ENCODE assay signal across 1 cellular context in genomic region chr4:105061720-105062119, GRCh38.
TF ChIP-seq lines count a peak whose summit lies in the region.

No MANE protein-coding gene starts in this region.

TF ChIP-seq in WTC11, 78 proteins besides CTCF, POLR2A, EP300 and RAD21 (continued from another document):
- no peak for TF ChIP-seq NFYB (CRISPR knock-in tag; conservative IDR thresholded peaks at IDR 0.05; ENCODE audit: low read depth)
- TF ChIP-seq E2F1 (CRISPR knock-in tag; IDR thresholded peaks at IDR 0.05) = no peak
- no peak for TF ChIP-seq CREB1 (CRISPR knock-in tag; IDR thresholded peaks at IDR 0.05)
- TF ChIP-seq TEAD1 (CRISPR knock-in tag; IDR thresholded peaks at IDR 0.05) = no peak
- no peak for TF ChIP-seq ESRRA (CRISPR knock-in tag; IDR thresholded peaks at IDR 0.05; ENCODE audit: borderline replicate concordance)
- no peak for TF ChIP-seq NR3C1 (CRISPR knock-in tag; conservative IDR thresholded peaks at IDR 0.05; ENCODE audit: low read depth)
- TF ChIP-seq SMAD3 (CRISPR knock-in tag; IDR thresholded peaks at IDR 0.05; ENCODE audit: borderline replicate concordance) = no peak
- no peak for TF ChIP-seq PRDM15 (CRISPR knock-in tag; IDR thresholded peaks at IDR 0.05)
- TF ChIP-seq NR2C2 (CRISPR knock-in tag; IDR thresholded peaks at IDR 0.05) = no peak
